ENCODE assay signal across 1 cellular context in genomic region chr2:27582695-27583389, GRCh38.
TF ChIP-seq lines count a peak whose summit lies in the region.

Gene ZNF512 (plus strand): TSS chr2:27583042. CDS start chr2:27583113, 71 bp downstream.

TF ChIP-seq in WTC11, 78 proteins besides CTCF, POLR2A, EP300 and RAD21 (continued from another document):
- TF ChIP-seq ZMAT4 (CRISPR knock-in tag; IDR thresholded peaks at IDR 0.05) (no peak), USF1 (CRISPR knock-in tag; IDR thresholded peaks at IDR 0.05) (peak; percentile 94), ETV6 (CRISPR knock-in tag; IDR thresholded peaks at IDR 0.05) (0 out of 2 replicates have a peak, but pooled peaks have one; percentile 22), ATF2 (CRISPR knock-in tag; IDR thresholded peaks at IDR 0.05; ENCODE audit: borderline replicate concordance, low read depth) (no peak), ZNF317 (CRISPR knock-in tag; IDR thresholded peaks at IDR 0.05; ENCODE audit: borderline replicate concordance, low read depth) (no peak), TEAD4 (CRISPR knock-in tag; IDR thresholded peaks at IDR 0.05) (no peak), ZNF512 (CRISPR knock-in tag; IDR thresholded peaks at IDR 0.05; ENCODE audit: borderline replicate concordance) (no peak), SMAD4 (CRISPR knock-in tag; IDR thresholded peaks at IDR 0.05) (no peak), ZNF232 (CRISPR knock-in tag; IDR thresholded peaks at IDR 0.05) (no peak), IRF1 (CRISPR knock-in tag; IDR thresholded peaks at IDR 0.05) (no peak), FOXK1 (CRISPR knock-in tag; IDR thresholded peaks at IDR 0.05) (no peak), MYBL2 (CRISPR knock-in tag; IDR thresholded peaks at IDR 0.05) (no peak), NFATC4 (CRISPR knock-in tag; IDR thresholded peaks at IDR 0.05) (no peak), FOXJ3 (CRISPR knock-in tag; IDR thresholded peaks at IDR 0.05; ENCODE audit: borderline replicate concordance) (no peak), PRRX2 (CRISPR knock-in tag; IDR thresholded peaks at IDR 0.05) (no peak), CBFB (CRISPR knock-in tag; IDR thresholded peaks at IDR 0.05; ENCODE audit: low read depth) (no peak), TCF7 (CRISPR knock-in tag; IDR thresholded peaks at IDR 0.05; ENCODE audit: low read depth) (no peak), NFYB (CRISPR knock-in tag; conservative IDR thresholded peaks at IDR 0.05; ENCODE audit: low read depth) (no peak), KAT7 (CRISPR knock-in tag; IDR thresholded peaks at IDR 0.05; ENCODE audit: borderline replicate concordance) (no peak), ZNF281 (CRISPR knock-in tag; IDR thresholded peaks at IDR 0.05) (no peak), MXD4 (CRISPR knock-in tag; IDR thresholded peaks at IDR 0.05; ENCODE audit: borderline replicate concordance) (no peak), SP1 (CRISPR knock-in tag; conservative IDR thresholded peaks at IDR 0.05) (peak; percentile 45; the same call in 1 of the 2 replicates), USF2 (CRISPR knock-in tag; IDR thresholded peaks at IDR 0.05) (peak; percentile 96), CREM (CRISPR knock-in tag; IDR thresholded peaks at IDR 0.05) (no peak), CDX4 (CRISPR knock-in tag; IDR thresholded peaks at IDR 0.05; ENCODE audit: borderline replicate concordance) (no peak), HMGA2 (CRISPR knock-in tag; IDR thresholded peaks at IDR 0.05) (no peak), NR1H2 (CRISPR knock-in tag; IDR thresholded peaks at IDR 0.05) (no peak), JUN (CRISPR knock-in tag; IDR thresholded peaks at IDR 0.05) (0 out of 2 replicates have a peak, but pooled peaks have one; percentile 28)
- TF ChIP-seq, protein P1, sequence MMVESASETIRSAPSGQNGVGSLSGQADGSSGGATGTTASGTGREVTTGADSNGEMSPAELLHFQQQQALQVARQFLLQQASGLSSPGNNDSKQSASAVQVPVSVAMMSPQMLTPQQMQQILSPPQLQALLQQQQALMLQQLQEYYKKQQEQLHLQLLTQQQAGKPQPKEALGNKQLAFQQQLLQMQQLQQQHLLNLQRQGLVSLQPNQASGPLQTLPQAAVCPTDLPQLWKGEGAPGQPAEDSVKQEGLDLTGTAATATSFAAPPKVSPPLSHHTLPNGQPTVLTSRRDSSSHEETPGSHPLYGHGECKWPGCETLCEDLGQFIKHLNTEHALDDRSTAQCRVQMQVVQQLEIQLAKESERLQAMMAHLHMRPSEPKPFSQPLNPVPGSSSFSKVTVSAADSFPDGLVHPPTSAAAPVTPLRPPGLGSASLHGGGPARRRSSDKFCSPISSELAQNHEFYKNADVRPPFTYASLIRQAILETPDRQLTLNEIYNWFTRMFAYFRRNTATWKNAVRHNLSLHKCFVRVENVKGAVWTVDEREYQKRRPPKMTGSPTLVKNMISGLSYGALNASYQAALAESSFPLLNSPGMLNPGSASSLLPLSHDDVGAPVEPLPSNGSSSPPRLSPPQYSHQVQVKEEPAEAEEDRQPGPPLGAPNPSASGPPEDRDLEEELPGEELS (CRISPR knock-in tag; IDR thresholded peaks at IDR 0.05): no peak
